In the genomic region with DNA sequence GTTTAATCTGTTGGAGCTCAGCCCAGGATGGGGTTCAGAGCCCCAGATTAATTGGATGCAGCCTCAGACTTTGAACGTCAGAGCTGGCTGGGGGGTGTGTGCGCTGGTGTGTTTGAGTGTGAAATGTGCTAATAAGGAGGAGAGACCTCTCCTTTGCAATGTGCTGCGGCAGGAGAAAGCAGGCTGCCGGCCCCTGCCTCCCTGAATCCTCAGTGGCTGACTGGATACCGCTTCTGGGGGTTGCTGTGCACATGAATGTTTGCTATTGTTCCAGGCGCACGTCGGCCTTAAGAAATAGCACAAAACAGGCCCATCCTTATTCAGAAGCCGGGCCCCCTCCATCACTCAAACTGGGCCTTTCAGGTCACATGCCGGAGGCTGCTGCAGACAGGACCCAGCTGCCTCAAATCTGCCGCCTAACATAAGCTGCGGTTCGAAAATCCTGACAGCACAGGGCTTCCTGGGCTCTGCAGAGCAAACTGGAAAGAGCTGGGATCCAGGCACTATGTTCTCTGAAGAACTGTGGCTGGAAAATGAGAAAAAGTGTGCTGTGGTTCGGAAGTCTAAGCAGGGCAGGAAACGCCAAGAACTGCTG, we compare ENCODE assay signal across 10 cellular contexts.
DNase-seq lines count a peak whose midpoint lies in the region; ATAC-seq and TF ChIP-seq lines count a peak whose summit lies in the region.
"Had no signal": no experiment of that assay in that cellular context is flagged by ENCODE, and none has a peak within 500 bp of the region (broad histone marks: within the 10 kb centered on the region; RNA-seq: fewer than 3 reads in every experiment).

No MANE protein-coding gene starts in this region.

- H3K56ac ChIP-seq in mesendoderm (ENCODE audit: low read length): no peak overlapping the region

- H3K79me2 ChIP-seq in mesendoderm (ENCODE audit: control insufficient read depth, insufficient read depth, low read length): no peaks in the 10 kb centered on the region

- H3K9me3 Mint-ChIP-seq in endodermal cell: no peaks in the 10 kb centered on the region
- H3K9me3 Mint-ChIP-seq: naive thymus-derived CD8-positive, alpha-beta T cell had no signal

- intact Hi-C loops in left lung (cut with DNase I): no loop called here

- H2BK5ac ChIP-seq in mesendoderm (ENCODE audit: low read length): no peak overlapping the region

- TF ChIP-seq CTCF in endodermal cell (conservative IDR thresholded peaks at IDR 0.05) (no peak), left lung (IDR thresholded peaks at IDR 0.05) (no peak)

- no peaks in the 10 kb centered on the region for H3K9me3 ChIP-seq in endodermal cell (ENCODE audit: control insufficient read depth, low read length)
- H3K9me3 ChIP-seq in left lung: no peaks in the 10 kb centered on the region
- H3K9me3 ChIP-seq: gastrocnemius medialis had no signal

- H3K27me3 ChIP-seq in endodermal cell (ENCODE audit: control insufficient read depth, insufficient read depth, low read length, poor library complexity, severe bottlenecking): no peaks in the 10 kb centered on the region
- H3K27me3 ChIP-seq in left lung: peaks cover 0 to 10% of the 10 kb centered on the region in 2 donors
- H3K27me3 ChIP-seq in rectal smooth muscle tissue (ENCODE audit: control insufficient read depth, insufficient read depth, low read length): no peaks in the 10 kb centered on the region
- no peaks in the 10 kb centered on the region for H3K27me3 ChIP-seq in mesendoderm (ENCODE audit: insufficient read depth, low read length, poor library complexity)
- H3K27me3 ChIP-seq: gastrocnemius medialis had no signal

- WGBS in endodermal cell (ENCODE audit: insufficient coverage in 1 of 2, insufficient read length in 1 of 2), 2 experiments: 60 to 77% methylated on average over 11 to 15 of the region's 15 CpGs
- WGBS in mesendoderm (ENCODE audit: extremely low coverage, insufficient coverage, low lambda C conversion rate): no CpG with 5 or more reads among the region's 15 CpGs

- peak overlapping the region; percentile 86 for H3K27ac ChIP-seq in endodermal cell (ENCODE audit: low read depth, low read length)
- H3K27ac ChIP-seq in left lung: peak overlapping the region in 1 of 2 donors; percentile 37
- peak overlapping the region; percentile 57 for H3K27ac ChIP-seq in rectal smooth muscle tissue (ENCODE audit: low read depth, low read length)
- H3K27ac ChIP-seq in mesendoderm (ENCODE audit: low read depth, low read length): no peak overlapping the region
- H3K27ac ChIP-seq: gastrocnemius medialis had no signal

- H3K4me1 Mint-ChIP-seq in endodermal cell: no peaks in the 10 kb centered on the region
- H3K4me1 Mint-ChIP-seq: naive thymus-derived CD8-positive, alpha-beta T cell had no signal

- H3K23ac ChIP-seq in mesendoderm (ENCODE audit: low read length): no peak overlapping the region

- DNase-seq in ELF-1 (ENCODE audit: low read depth, low spot score) (peak; percentile 59), endodermal cell (no peak), left lung (peak in 1 of 2 donors; percentile 40), EL (no peak), mesendoderm (no peak), NK-92 (lab: John Stamatoyannopoulos, UW; ENCODE audit: unreplicated experiment) (no peak)
- DNase-seq: gastrocnemius medialis; naive thymus-derived CD8-positive, alpha-beta T cell had no signal

- ATAC-seq in left lung (peak; percentile 61), GM18907 (IDR thresholded peaks at IDR 0.05; ENCODE audit: unreplicated experiment) (no peak)
- ATAC-seq: gastrocnemius medialis; naive thymus-derived CD8-positive, alpha-beta T cell had no signal

- H3K36me3 ChIP-seq in endodermal cell (ENCODE audit: control insufficient read depth, insufficient read depth, low read length): no peaks in the 10 kb centered on the region
- no peaks in the 10 kb centered on the region for H3K36me3 ChIP-seq in left lung
- no peaks in the 10 kb centered on the region for H3K36me3 ChIP-seq in rectal smooth muscle tissue (ENCODE audit: control insufficient read depth, insufficient read depth, low read length)
- no peaks in the 10 kb centered on the region for H3K36me3 ChIP-seq in mesendoderm (ENCODE audit: control insufficient read depth, insufficient read depth, low read length)
- H3K36me3 ChIP-seq: gastrocnemius medialis had no signal

- H2BK120ac ChIP-seq in mesendoderm (ENCODE audit: low read depth, low read length): no peak overlapping the region

- H3K79me1 ChIP-seq in mesendoderm (ENCODE audit: low read length): no peaks in the 10 kb centered on the region

- H3K4me3 ChIP-seq in endodermal cell (ENCODE audit: low read length): no peak overlapping the region
- H3K4me3 ChIP-seq in left lung: no peak overlapping the region
- H3K4me3 ChIP-seq in rectal smooth muscle tissue (ENCODE audit: low read length): peak overlapping the region; percentile 28
- no peak overlapping the region for H3K4me3 ChIP-seq in mesendoderm (ENCODE audit: low read length)
- H3K4me3 ChIP-seq: gastrocnemius medialis had no signal

- H4K5ac ChIP-seq in mesendoderm (ENCODE audit: low read length): no peak overlapping the region

- no peak overlapping the region for H3K4me2 ChIP-seq in mesendoderm (ENCODE audit: low read length)

- H3K4ac ChIP-seq in mesendoderm (ENCODE audit: low read depth, low read length): no peak overlapping the region

- H3K27ac Mint-ChIP-seq in endodermal cell: no peak overlapping the region
- H3K27ac Mint-ChIP-seq: naive thymus-derived CD8-positive, alpha-beta T cell had no signal

- H3K4me1 ChIP-seq in endodermal cell (ENCODE audit: control insufficient read depth, insufficient read depth, low read length) (no peaks in the 10 kb centered on the region), left lung (peaks cover 7 to 13% of the 10 kb centered on the region in 2 donors), rectal smooth muscle tissue (ENCODE audit: control insufficient read depth, insufficient read depth, low read length) (peaks cover 17% of the 10 kb centered on the region), mesendoderm (ENCODE audit: control insufficient read depth, low read depth, low read length) (no peaks in the 10 kb centered on the region)
- H3K4me1 ChIP-seq: gastrocnemius medialis had no signal

- H2BK15ac ChIP-seq in mesendoderm (replicated peaks; ENCODE audit: low read depth): no peak overlapping the region

- no peak overlapping the region for H3K9ac ChIP-seq in endodermal cell (ENCODE audit: extremely low read depth, low read length, poor library complexity, severe bottlenecking)
- H3K9ac ChIP-seq in rectal smooth muscle tissue (ENCODE audit: low read length): no peak overlapping the region
- H3K9ac ChIP-seq in mesendoderm (ENCODE audit: low read length): no peak overlapping the region

- no peak overlapping the region for H4K8ac ChIP-seq in mesendoderm (ENCODE audit: low read depth, low read length)

- no peaks in the 10 kb centered on the region for H3K27me3 Mint-ChIP-seq in endodermal cell (ENCODE audit: insufficient read depth)

- H3K36me3 Mint-ChIP-seq in endodermal cell (ENCODE audit: low read depth): no peaks in the 10 kb centered on the region
- H3K36me3 Mint-ChIP-seq: naive thymus-derived CD8-positive, alpha-beta T cell had no signal

- no peak overlapping the region for H3K4me3 Mint-ChIP-seq in endodermal cell
- H3K4me3 Mint-ChIP-seq: naive thymus-derived CD8-positive, alpha-beta T cell had no signal

- no peak overlapping the region for H2AK5ac ChIP-seq in mesendoderm (ENCODE audit: low read length)

- no peak overlapping the region for H3K18ac ChIP-seq in mesendoderm (ENCODE audit: low read length)
